ENCODE assay signal across 2 cellular contexts in the genomic region with DNA sequence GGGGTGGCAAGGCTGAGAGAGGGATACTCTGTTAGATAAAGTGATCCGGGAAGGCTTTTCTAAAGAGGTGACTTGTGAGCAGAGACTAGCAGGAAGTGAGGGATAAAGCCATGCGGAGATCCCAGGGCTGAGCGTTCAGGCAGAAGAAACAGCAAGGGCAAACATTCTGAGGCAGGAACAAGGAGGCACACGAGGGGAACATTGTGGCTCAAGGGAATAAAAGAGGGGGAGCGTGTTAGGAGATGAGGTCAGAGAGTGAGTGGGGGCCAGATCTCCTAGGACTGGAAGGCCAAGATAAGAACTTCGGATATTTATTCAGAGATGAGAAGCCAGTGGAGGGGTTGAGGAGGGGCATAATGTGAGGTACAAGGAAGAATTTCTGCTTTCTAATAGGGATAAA.
TF ChIP-seq lines count a peak whose summit lies in the region.

No MANE protein-coding gene starts in this region.

TF ChIP-seq in HEK293, 187 proteins besides CTCF, POLR2A, EP300 and RAD21 (continued from another document and continues in another):
- TF ChIP-seq, protein P1, sequence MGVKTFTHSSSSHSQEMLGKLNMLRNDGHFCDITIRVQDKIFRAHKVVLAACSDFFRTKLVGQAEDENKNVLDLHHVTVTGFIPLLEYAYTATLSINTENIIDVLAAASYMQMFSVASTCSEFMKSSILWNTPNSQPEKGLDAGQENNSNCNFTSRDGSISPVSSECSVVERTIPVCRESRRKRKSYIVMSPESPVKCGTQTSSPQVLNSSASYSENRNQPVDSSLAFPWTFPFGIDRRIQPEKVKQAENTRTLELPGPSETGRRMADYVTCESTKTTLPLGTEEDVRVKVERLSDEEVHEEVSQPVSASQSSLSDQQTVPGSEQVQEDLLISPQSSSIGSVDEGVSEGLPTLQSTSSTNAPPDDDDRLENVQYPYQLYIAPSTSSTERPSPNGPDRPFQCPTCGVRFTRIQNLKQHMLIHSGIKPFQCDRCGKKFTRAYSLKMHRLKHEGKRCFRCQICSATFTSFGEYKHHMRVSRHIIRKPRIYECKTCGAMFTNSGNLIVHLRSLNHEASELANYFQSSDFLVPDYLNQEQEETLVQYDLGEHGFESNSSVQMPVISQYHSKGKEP (tag by site-specific recombination; IDR thresholded peaks at IDR 0.05), result no peak
- no peak for TF ChIP-seq YY1 (tag by site-specific recombination; IDR thresholded peaks at IDR 0.05)
- TF ChIP-seq ZBTB17 (tag by site-specific recombination; IDR thresholded peaks at IDR 0.05), result peak; percentile 21; the same call in 1 of the 2 replicates
- TF ChIP-seq, protein P2, sequence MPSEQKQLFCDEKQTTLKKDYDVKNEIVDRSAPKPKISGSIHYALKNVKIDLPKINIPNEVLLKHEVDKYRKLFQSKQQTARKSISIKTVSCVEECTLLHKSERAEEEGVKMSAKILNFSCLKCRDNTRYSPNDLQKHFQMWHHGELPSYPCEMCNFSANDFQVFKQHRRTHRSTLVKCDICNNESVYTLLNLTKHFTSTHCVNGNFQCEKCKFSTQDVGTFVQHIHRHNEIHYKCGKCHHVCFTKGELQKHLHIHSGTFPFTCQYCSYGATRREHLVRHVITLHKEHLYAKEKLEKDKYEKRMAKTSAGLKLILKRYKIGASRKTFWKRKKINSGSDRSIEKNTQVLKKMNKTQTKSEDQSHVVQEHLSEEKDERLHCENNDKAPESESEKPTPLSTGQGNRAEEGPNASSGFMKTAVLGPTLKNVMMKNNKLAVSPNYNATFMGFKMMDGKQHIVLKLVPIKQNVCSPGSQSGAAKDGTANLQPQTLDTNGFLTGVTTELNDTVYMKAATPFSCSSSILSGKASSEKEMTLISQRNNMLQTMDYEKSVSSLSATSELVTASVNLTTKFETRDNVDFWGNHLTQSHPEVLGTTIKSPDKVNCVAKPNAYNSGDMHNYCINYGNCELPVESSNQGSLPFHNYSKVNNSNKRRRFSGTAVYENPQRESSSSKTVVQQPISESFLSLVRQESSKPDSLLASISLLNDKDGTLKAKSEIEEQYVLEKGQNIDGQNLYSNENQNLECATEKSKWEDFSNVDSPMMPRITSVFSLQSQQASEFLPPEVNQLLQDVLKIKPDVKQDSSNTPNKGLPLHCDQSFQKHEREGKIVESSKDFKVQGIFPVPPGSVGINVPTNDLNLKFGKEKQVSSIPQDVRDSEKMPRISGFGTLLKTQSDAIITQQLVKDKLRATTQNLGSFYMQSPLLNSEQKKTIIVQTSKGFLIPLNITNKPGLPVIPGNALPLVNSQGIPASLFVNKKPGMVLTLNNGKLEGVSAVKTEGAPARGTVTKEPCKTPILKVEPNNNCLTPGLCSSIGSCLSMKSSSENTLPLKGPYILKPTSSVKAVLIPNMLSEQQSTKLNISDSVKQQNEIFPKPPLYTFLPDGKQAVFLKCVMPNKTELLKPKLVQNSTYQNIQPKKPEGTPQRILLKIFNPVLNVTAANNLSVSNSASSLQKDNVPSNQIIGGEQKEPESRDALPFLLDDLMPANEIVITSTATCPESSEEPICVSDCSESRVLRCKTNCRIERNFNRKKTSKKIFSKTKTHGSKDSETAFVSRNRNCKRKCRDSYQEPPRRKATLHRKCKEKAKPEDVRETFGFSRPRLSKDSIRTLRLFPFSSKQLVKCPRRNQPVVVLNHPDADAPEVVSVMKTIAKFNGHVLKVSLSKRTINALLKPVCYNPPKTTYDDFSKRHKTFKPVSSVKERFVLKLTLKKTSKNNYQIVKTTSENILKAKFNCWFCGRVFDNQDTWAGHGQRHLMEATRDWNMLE (tag by site-specific recombination; conservative IDR thresholded peaks at IDR 0.05; ENCODE audit: low read depth), result no peak
- TF ChIP-seq GLIS1 (tag by site-specific recombination; IDR thresholded peaks at IDR 0.05), result 0 out of 2 replicates have a peak, but pooled peaks have one; percentile 7
- TF ChIP-seq, protein P3, sequence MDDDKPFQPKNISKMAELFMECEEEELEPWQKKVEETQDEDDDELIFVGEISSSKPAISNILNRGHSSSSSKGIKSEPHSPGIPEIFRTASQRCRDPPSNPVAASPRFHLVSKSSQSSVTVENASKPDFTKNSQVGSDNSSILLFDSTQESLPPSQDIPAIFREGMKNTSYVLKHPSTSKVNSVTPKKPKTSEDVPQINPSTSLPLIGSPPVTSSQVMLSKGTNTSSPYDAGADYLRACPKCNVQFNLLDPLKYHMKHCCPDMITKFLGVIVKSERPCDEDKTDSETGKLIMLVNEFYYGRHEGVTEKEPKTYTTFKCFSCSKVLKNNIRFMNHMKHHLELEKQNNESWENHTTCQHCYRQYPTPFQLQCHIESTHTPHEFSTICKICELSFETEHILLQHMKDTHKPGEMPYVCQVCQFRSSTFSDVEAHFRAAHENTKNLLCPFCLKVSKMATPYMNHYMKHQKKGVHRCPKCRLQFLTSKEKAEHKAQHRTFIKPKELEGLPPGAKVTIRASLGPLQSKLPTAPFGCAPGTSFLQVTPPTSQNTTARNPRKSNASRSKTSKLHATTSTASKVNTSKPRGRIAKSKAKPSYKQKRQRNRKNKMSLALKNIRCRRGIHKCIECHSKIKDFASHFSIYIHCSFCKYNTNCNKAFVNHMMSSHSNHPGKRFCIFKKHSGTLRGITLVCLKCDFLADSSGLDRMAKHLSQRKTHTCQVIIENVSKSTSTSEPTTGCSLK (tag by site-specific recombination; IDR thresholded peaks at IDR 0.05), result no peak
- TF ChIP-seq KLF9 (tag by site-specific recombination; IDR thresholded peaks at IDR 0.05; ENCODE audit: low read depth), result no peak
- TF ChIP-seq, protein P4, sequence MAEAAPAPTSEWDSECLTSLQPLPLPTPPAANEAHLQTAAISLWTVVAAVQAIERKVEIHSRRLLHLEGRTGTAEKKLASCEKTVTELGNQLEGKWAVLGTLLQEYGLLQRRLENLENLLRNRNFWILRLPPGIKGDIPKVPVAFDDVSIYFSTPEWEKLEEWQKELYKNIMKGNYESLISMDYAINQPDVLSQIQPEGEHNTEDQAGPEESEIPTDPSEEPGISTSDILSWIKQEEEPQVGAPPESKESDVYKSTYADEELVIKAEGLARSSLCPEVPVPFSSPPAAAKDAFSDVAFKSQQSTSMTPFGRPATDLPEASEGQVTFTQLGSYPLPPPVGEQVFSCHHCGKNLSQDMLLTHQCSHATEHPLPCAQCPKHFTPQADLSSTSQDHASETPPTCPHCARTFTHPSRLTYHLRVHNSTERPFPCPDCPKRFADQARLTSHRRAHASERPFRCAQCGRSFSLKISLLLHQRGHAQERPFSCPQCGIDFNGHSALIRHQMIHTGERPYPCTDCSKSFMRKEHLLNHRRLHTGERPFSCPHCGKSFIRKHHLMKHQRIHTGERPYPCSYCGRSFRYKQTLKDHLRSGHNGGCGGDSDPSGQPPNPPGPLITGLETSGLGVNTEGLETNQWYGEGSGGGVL (tag by site-specific recombination; IDR thresholded peaks at IDR 0.05), result peak; percentile 60; the same call in 1 of the 2 replicates
- TF ChIP-seq ZNF37A (tag by site-specific recombination; IDR thresholded peaks at IDR 0.05), result no peak
- TF ChIP-seq OVOL3 (tag by site-specific recombination; IDR thresholded peaks at IDR 0.05), result no peak
- no peak for TF ChIP-seq ZNF610 (tag by site-specific recombination; IDR thresholded peaks at IDR 0.05; ENCODE audit: borderline replicate concordance)
- no peak for TF ChIP-seq ZNF211 (tag by site-specific recombination; IDR thresholded peaks at IDR 0.05; ENCODE audit: low read depth)
- no peak for TF ChIP-seq ZEB2 (tag by site-specific recombination; IDR thresholded peaks at IDR 0.05)
- TF ChIP-seq ZNF791 (tag by site-specific recombination; IDR thresholded peaks at IDR 0.05), result 0 out of 2 replicates have a peak, but pooled peaks have one; percentile 16

TF ChIP-seq in WTC11, 78 proteins besides CTCF, POLR2A, EP300 and RAD21 (continued from another document):
- TF ChIP-seq IRF2 (CRISPR knock-in tag; IDR thresholded peaks at IDR 0.05; ENCODE audit: borderline replicate concordance, low read depth), result no peak
- TF ChIP-seq, protein P5, sequence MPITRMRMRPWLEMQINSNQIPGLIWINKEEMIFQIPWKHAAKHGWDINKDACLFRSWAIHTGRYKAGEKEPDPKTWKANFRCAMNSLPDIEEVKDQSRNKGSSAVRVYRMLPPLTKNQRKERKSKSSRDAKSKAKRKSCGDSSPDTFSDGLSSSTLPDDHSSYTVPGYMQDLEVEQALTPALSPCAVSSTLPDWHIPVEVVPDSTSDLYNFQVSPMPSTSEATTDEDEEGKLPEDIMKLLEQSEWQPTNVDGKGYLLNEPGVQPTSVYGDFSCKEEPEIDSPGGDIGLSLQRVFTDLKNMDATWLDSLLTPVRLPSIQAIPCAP (CRISPR knock-in tag; IDR thresholded peaks at IDR 0.05), result no peak
- TF ChIP-seq, protein P6, sequence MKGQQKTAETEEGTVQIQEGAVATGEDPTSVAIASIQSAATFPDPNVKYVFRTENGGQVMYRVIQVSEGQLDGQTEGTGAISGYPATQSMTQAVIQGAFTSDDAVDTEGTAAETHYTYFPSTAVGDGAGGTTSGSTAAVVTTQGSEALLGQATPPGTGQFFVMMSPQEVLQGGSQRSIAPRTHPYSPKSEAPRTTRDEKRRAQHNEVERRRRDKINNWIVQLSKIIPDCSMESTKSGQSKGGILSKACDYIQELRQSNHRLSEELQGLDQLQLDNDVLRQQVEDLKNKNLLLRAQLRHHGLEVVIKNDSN (CRISPR knock-in tag; IDR thresholded peaks at IDR 0.05), result no peak
